In the genomic region with DNA sequence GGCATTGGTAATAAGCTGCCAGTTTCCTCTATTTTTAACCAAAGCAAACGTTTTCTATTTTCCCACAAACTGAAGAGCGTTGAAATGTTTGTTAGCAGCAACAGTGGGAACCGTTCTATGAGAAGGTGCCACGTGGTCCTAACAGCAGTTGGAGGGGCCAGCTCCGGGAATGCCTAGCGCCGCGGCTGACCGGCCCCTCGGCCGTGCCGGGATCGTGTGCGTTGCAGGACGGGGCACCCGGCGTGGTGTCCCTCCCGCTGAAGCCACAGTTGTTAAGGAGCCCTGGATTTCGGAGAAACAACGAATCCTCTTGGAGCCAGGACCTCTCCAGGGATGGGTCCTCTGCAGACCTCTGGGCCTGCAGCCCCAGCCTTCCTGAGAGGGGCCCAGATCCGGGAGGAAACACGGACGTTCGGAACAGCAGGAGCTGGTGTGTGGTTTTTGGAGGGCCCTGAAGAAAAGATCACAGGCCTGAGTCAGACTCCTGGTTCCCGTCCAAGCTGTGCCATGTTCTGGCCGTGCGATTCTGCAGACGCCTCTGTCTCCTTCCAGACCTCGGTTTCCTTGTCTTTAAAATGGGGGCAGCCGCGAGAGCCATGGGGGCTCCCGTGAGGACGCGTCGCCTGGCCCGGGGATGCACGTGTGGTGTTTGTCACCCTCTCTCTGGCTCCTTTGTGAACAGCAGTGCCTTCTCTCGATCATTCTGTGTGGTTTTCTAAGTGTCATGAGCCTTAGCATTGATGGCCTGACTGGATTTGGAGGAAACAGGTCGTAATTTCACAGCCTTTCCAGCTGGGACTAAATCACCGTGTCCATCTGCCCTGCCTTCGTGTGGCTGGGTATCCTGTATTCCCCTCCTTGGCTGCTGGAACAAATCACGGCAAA, we compare ENCODE assay signal across 12 cellular contexts. TPM values are rescaled to one million over a fixed set of nuclear protein-coding genes. Genes with fewer than 3 reads are reported as not detected.
A peak's percentile ranks its signal among the peaks of the same experiment; 100 is the strongest.
DNase-seq lines count a peak whose midpoint lies in the region; ATAC-seq and TF ChIP-seq lines count a peak whose summit lies in the region.
"Had no signal": no experiment of that assay in that cellular context is flagged by ENCODE, and none has a peak within 500 bp of the region (broad histone marks: within the 10 kb centered on the region; RNA-seq: fewer than 3 reads in every experiment).

No MANE protein-coding gene starts in this region.

- H3K9ac ChIP-seq in duodenal mucosa (ENCODE audit: low read depth in 1 of 2, low read length in 2 of 2), result no peak overlapping the region

- peak overlapping the region; percentile 12 for H3K4me3 Mint-ChIP-seq in nephron progenitor cell

- DNase-seq in right cardiac atrium, result peak in 1 of 3 donors; percentile 65
- no peak for DNase-seq in left cardiac atrium
- no peak for DNase-seq in nephron progenitor cell
- DNase-seq in midbrain (lab: John Stamatoyannopoulos, UW), result no peak
- no peak for DNase-seq in NCI-H82 (lab: John Stamatoyannopoulos, UW)
- DNase-seq: NCI-H1930 had no signal

- no peaks in the 10 kb centered on the region for H3K27me3 Mint-ChIP-seq in nephron progenitor cell (ENCODE audit: low read depth, poor library complexity)

- H3K4me1 ChIP-seq in right cardiac atrium (ENCODE audit: control insufficient read depth, insufficient read depth, low read length) (peaks cover 15% of the 10 kb centered on the region), duodenal mucosa (ENCODE audit: control insufficient read depth in 1 of 2, insufficient read depth in 2 of 2, low read length in 2 of 2) (peaks cover 0 to 16% of the 10 kb centered on the region in 2 donors)

- H3K9me3 Mint-ChIP-seq in nephron progenitor cell, result no peaks in the 10 kb centered on the region

- peak overlapping the region; percentile 97 for H3K27ac Mint-ChIP-seq in nephron progenitor cell

- ATAC-seq in right cardiac atrium (no peak), left cardiac atrium (no peak), GM21390 (IDR thresholded peaks at IDR 0.05; ENCODE audit: unreplicated experiment) (no peak), HG03095 (IDR thresholded peaks at IDR 0.05; ENCODE audit: unreplicated experiment) (no peak)
- ATAC-seq: activated CD4-positive, CD25-positive, alpha-beta regulatory T cell treated with anti-CD3 and anti-CD28 coated beads, Interleukin-2, amount 50 U/mL, for 24 hours had no signal

- H3K4me3 ChIP-seq in right cardiac atrium (ENCODE audit: low read length), result no peak overlapping the region
- no peak overlapping the region for H3K4me3 ChIP-seq in duodenal mucosa (ENCODE audit: low read depth in 1 of 2, low read length in 2 of 2)

- intact Hi-C loops in right cardiac atrium (cut with DNase I), result no loop called here
- intact Hi-C loops in left cardiac atrium (cut with DNase I), result no loop called here

- H3K27ac ChIP-seq in right cardiac atrium (ENCODE audit: low read length), result peak overlapping the region; percentile 76
- H3K27ac ChIP-seq in duodenal mucosa (ENCODE audit: low read depth, low read length), result peak overlapping the region; percentile 58
- H3K27ac ChIP-seq: epithelial cell of prostate had no signal

- H3K27me3 ChIP-seq in right cardiac atrium (ENCODE audit: control insufficient read depth, insufficient read depth) (no peaks in the 10 kb centered on the region), duodenal mucosa (ENCODE audit: control insufficient read depth in 1 of 2, insufficient read depth in 2 of 2, low read length in 2 of 2) (no peaks in the 10 kb centered on the region)

- H3K9me3 ChIP-seq in right cardiac atrium (ENCODE audit: control insufficient read depth, low read length) (no peaks in the 10 kb centered on the region), duodenal mucosa (ENCODE audit: control insufficient read depth in 1 of 2, low read length in 2 of 2) (no peaks in the 10 kb centered on the region)

- 60% methylated on average over 42 of the region's 42 CpGs for WGBS in right cardiac atrium

- peaks cover 60% of the 10 kb centered on the region for H3K4me1 Mint-ChIP-seq in nephron progenitor cell

- H3K36me3 Mint-ChIP-seq in nephron progenitor cell (ENCODE audit: low read depth), result no peaks in the 10 kb centered on the region

- TF ChIP-seq CTCF in nephron progenitor cell (IDR thresholded peaks at IDR 0.05), result no peak

- H3K36me3 ChIP-seq in duodenal mucosa (ENCODE audit: control insufficient read depth in 1 of 2, insufficient read depth in 2 of 2, low read length in 2 of 2), result peaks cover 0 to 25% of the 10 kb centered on the region in 2 donors

RNA-seq across cellular contexts. Expression of a gene that starts 40.4 kb away (rescaled TPM):
- total RNA-seq in right cardiac atrium, result 10 to 100 TPM; 25.3 to 46.3 (median 33.9) TPM
- polyA plus RNA-seq in right cardiac atrium, result 17.6 TPM
- 10 to 100 TPM; 30.7 to 62.5 TPM for total RNA-seq in left cardiac atrium

RNA-seq across cellular contexts. Expression of a gene that starts 57.2 kb away (rescaled TPM):
- total RNA-seq in right cardiac atrium, result not detected
- not detected for polyA plus RNA-seq in right cardiac atrium
- not detected for total RNA-seq in left cardiac atrium
- total RNA-seq: subcutaneous adipose tissue had no signal
